ENCODE assay signal across 7 cellular contexts in genomic region chr1:206299181-206299791, GRCh38.
DNase-seq lines count a peak whose midpoint lies in the region; ATAC-seq and TF ChIP-seq lines count a peak whose summit lies in the region.
"Not testable (repeated sequence)": the region's sequence is repeated elsewhere in the genome, so short reads cannot be mapped to it uniquely, and the experiment has no call there.

No MANE protein-coding gene starts in this region.

- not testable (repeated sequence) for H3K4me3 Mint-ChIP-seq in GM23338, activated B cell treated with CpG ODN at 0.5 μM for 24 hours, memory B cell, naive B cell

- not testable (repeated sequence) for H3K4me1 Mint-ChIP-seq in GM23338, activated B cell treated with CpG ODN at 0.5 μM for 24 hours, memory B cell, naive B cell

- TF ChIP-seq CTCF in GM23338 (conservative IDR thresholded peaks at IDR 0.05; ENCODE audit: low read depth in 2 of 2); activated B cell treated with CpG ODN at 0.5 μM for 24 hours (IDR thresholded peaks at IDR 0.05); dorsolateral prefrontal cortex (IDR thresholded peaks at IDR 0.05 in 54 of 56, conservative IDR thresholded peaks at IDR 0.05 in 2 of 56; ENCODE audit: low read depth in 1 of 56, partially characterized antibody in 56 of 56): not testable (repeated sequence)

- not testable (repeated sequence) for H3K36me3 ChIP-seq in GM23338 (ENCODE audit: insufficient read depth)

- DNase-seq in GM23338 (ENCODE audit: low spot score); activated B cell treated with CpG ODN at 0.5 μM for 24 hours; memory B cell (ENCODE audit: low spot score in 2 of 2); naive B cell; sciatic nerve (ENCODE audit: low spot score): not testable (repeated sequence)
- DNase-seq in dorsolateral prefrontal cortex (peak in 6 of 10 donors; percentile 30 to 67 (median 48)), right cardiac atrium (peak in 2 of 3 donors; percentile 6 to 14)

- not testable (repeated sequence) for H3K4me3 ChIP-seq in GM23338; dorsolateral prefrontal cortex; right cardiac atrium (ENCODE audit: low read length)

- not testable (repeated sequence) for H3K9me2 ChIP-seq in GM23338 (ENCODE audit: insufficient read depth)

- not testable (repeated sequence) for H3K4me2 ChIP-seq in GM23338

- H3K27ac ChIP-seq in GM23338 (ENCODE audit: low read depth); right cardiac atrium (ENCODE audit: low read length): not testable (repeated sequence)
- H3K27ac ChIP-seq in dorsolateral prefrontal cortex: peak overlapping the region in 34 of 59 donors; percentile 16 to 82 (median 68)

- H3F3A ChIP-seq in GM23338 (replicated peaks; ENCODE audit: low read depth): not testable (repeated sequence)

- POLR2A ChIA-PET in activated B cell treated with CpG ODN at 0.5 μM for 24 hours (lab: Charles Lee): not testable (repeated sequence)

- H2AFZ ChIP-seq in GM23338: not testable (repeated sequence)

- not testable (repeated sequence) for H3K79me2 ChIP-seq in GM23338 (replicated peaks; ENCODE audit: insufficient read depth)

- H3K4me1 ChIP-seq in GM23338 (ENCODE audit: insufficient read depth); right cardiac atrium (ENCODE audit: control insufficient read depth, insufficient read depth, low read length): not testable (repeated sequence)

- 82% methylated on average over 3 of the region's 5 CpGs for WGBS in right cardiac atrium

- H3K9me3 ChIP-seq in right cardiac atrium (ENCODE audit: control insufficient read depth, low read length): not testable (repeated sequence)

- intact Hi-C loops in activated B cell treated with CpG ODN at 0.5 μM for 24 hours (cut with micrococcal nuclease); dorsolateral prefrontal cortex (cut with DNase I); right cardiac atrium (cut with DNase I); sciatic nerve (cut with DNase I): not testable (repeated sequence)

- H3K27ac Mint-ChIP-seq in GM23338, activated B cell treated with CpG ODN at 0.5 μM for 24 hours, memory B cell, naive B cell: not testable (repeated sequence)

- H3K9me3 Mint-ChIP-seq in GM23338, activated B cell treated with CpG ODN at 0.5 μM for 24 hours, memory B cell, naive B cell: not testable (repeated sequence)

- ATAC-seq in GM23338 (peak; percentile 27; the same call in 2 of the 3 replicates), activated B cell treated with CpG ODN at 0.5 μM for 24 hours (ENCODE audit: low read depth) (peak; percentile 60), right cardiac atrium (peak in 1 of 2 donors; percentile 24), memory B cell (ENCODE audit: low read depth) (peak; percentile 52), naive B cell (ENCODE audit: low read depth in 2 of 2) (peak; percentile 62 to 73), sciatic nerve (peak; percentile 76)

- not testable (repeated sequence) for H4K20me1 ChIP-seq in GM23338 (replicated peaks; ENCODE audit: insufficient read depth)

- H3K27me3 ChIP-seq in GM23338 (ENCODE audit: insufficient read depth); dorsolateral prefrontal cortex; right cardiac atrium (ENCODE audit: control insufficient read depth, insufficient read depth): not testable (repeated sequence)

- CTCF ChIA-PET in activated B cell treated with CpG ODN at 0.5 μM for 24 hours (lab: Charles Lee): not testable (repeated sequence)

- H3K27me3 Mint-ChIP-seq in GM23338 (ENCODE audit: insufficient read depth, low read depth, poor library complexity); activated B cell treated with CpG ODN at 0.5 μM for 24 hours; memory B cell; naive B cell: not testable (repeated sequence)

- H3K36me3 Mint-ChIP-seq in GM23338 (ENCODE audit: low read depth); activated B cell treated with CpG ODN at 0.5 μM for 24 hours (ENCODE audit: low read depth); memory B cell; naive B cell: not testable (repeated sequence)
